In genomic region chr4:127957105-127957504, GRCh38 we compare ENCODE assay signal across 30 cellular contexts.
"Had no signal": no experiment of that assay in that cellular context is flagged by ENCODE, and none has a peak within 500 bp of the region (broad histone marks: within the 10 kb centered on the region; RNA-seq: fewer than 3 reads in every experiment).

No MANE protein-coding gene starts in this region.

- H3K4me1 ChIP-seq: ascending aorta, SJCRH30 had no signal

- H3K4me3 ChIP-seq: ascending aorta, cardiac muscle cell, SJCRH30, SK-N-MC had no signal

- FAIRE-seq: TTC549 had no signal

- H3K27ac Mint-ChIP-seq: activated CD4-positive, alpha-beta memory T cell treated with anti-CD3 and anti-CD28 coated beads, Interleukin-2, amount 10 ng/mL, durations not matched to agents 7 days and 5 days; activated CD4-positive, alpha-beta T cell treated with anti-CD3 and anti-CD28 coated beads for 36 hours; activated CD8-positive, alpha-beta memory T cell treated with anti-CD3 and anti-CD28 coated beads, Interleukin-2, amount 10 ng/mL, durations not matched to agents 7 days and 5 days; activated naive CD4-positive, alpha-beta T cell treated with anti-CD3 and anti-CD28 coated beads, Interleukin-2, amount 10 ng/mL, durations not matched to agents 7 days and 5 days; activated naive CD8-positive, alpha-beta T cell; activated naive CD8-positive, alpha-beta T cell treated with anti-CD3 and anti-CD28 coated beads, Interleukin-2, amount 50 U/mL, for 24 hours; T-helper 2 cell treated with Interferon-gamma antibody and Interleukin-4, amounts not matched to agents 5 μg/mL and 100 μg/mL, for 36 hours had no signal

- H3K9me3 ChIP-seq: ascending aorta, SJCRH30 had no signal

- H3K27me3 ChIP-seq: ascending aorta, cardiac muscle cell, SJCRH30 had no signal

- H3K4me3 Mint-ChIP-seq: activated CD4-positive, alpha-beta memory T cell treated with anti-CD3 and anti-CD28 coated beads, Interleukin-2, amount 10 ng/mL, durations not matched to agents 7 days and 5 days; activated CD4-positive, alpha-beta T cell treated with anti-CD3 and anti-CD28 coated beads for 36 hours; activated CD8-positive, alpha-beta memory T cell treated with anti-CD3 and anti-CD28 coated beads, Interleukin-2, amount 10 ng/mL, durations not matched to agents 7 days and 5 days; activated naive CD4-positive, alpha-beta T cell treated with anti-CD3 and anti-CD28 coated beads, Interleukin-2, amount 10 ng/mL, durations not matched to agents 7 days and 5 days; activated naive CD8-positive, alpha-beta T cell; activated naive CD8-positive, alpha-beta T cell treated with anti-CD3 and anti-CD28 coated beads, Interleukin-2, amount 50 U/mL, for 24 hours; T-helper 2 cell treated with Interferon-gamma antibody and Interleukin-4, amounts not matched to agents 5 μg/mL and 100 μg/mL, for 36 hours had no signal

- DNase-seq: activated CD4-positive, alpha-beta memory T cell treated with anti-CD3 and anti-CD28 coated beads, Interleukin-2, amount 10 ng/mL, durations not matched to agents 7 days and 5 days; activated CD4-positive, alpha-beta T cell treated with anti-CD3 and anti-CD28 coated beads for 36 hours; activated CD4-positive, alpha-beta T cell treated with anti-CD3 and anti-CD28 coated beads, Interleukin-2, amount 50 U/mL, for 1 hour; activated CD8-positive, alpha-beta memory T cell treated with anti-CD3 and anti-CD28 coated beads for 24 hours; activated CD8-positive, alpha-beta memory T cell treated with anti-CD3 and anti-CD28 coated beads, Interleukin-2, amount 10 ng/mL, durations not matched to agents 7 days and 5 days; activated CD8-positive, alpha-beta memory T cell treated with anti-CD3 and anti-CD28 coated beads, Interleukin-2, amount 50 U/mL, for 48 hours; activated effector memory CD4-positive, alpha-beta T cell treated with Interleukin-2 at 50 U/mL for 16 hours; activated naive CD4-positive, alpha-beta T cell treated with anti-CD3 and anti-CD28 coated beads, Interleukin-2, amount 10 ng/mL, durations not matched to agents 7 days and 5 days; activated naive CD8-positive, alpha-beta T cell treated with anti-CD3 and anti-CD28 coated beads, Interleukin-2, amount 50 U/mL, for 24 hours; activated T-cell treated with anti-CD3 and anti-CD28 coated beads, Interleukin-2, amount 50 U/mL, for 48 hours; amygdala; Karpas-422; KBM-7; NCI-H1105; NCI-H1417 treated with DMSO at 0.1 percent for 48 hours; NCI-H1694; NCI-H1930; NCI-H2081 treated with DMSO at 0.1 percent for 48 hours; NCI-H226; NCI-H524 treated with DMSO at 0.1 percent for 48 hours; SHP77; SJCRH30 had no signal

- H3K36me3 ChIP-seq: SJCRH30 had no signal

- ATAC-seq: activated CD4-positive, alpha-beta T cell treated with anti-CD3 and anti-CD28 coated beads for 36 hours; activated CD4-positive, CD25-positive, alpha-beta regulatory T cell treated with anti-CD3 and anti-CD28 coated beads, Interleukin-2, amount 50 U/mL, for 24 hours; activated CD8-positive, alpha-beta memory T cell treated with anti-CD3 and anti-CD28 coated beads, Interleukin-2, amount 10 ng/mL, durations not matched to agents 7 days and 5 days; activated naive CD8-positive, alpha-beta T cell treated with anti-CD3 and anti-CD28 coated beads, Interleukin-2, amount 50 U/mL, for 24 hours; Panc1 had no signal

- H3K27me3 Mint-ChIP-seq: activated CD4-positive, alpha-beta memory T cell treated with anti-CD3 and anti-CD28 coated beads, Interleukin-2, amount 10 ng/mL, durations not matched to agents 7 days and 5 days; activated CD4-positive, alpha-beta T cell treated with anti-CD3 and anti-CD28 coated beads for 36 hours; activated CD8-positive, alpha-beta memory T cell treated with anti-CD3 and anti-CD28 coated beads, Interleukin-2, amount 10 ng/mL, durations not matched to agents 7 days and 5 days; activated naive CD4-positive, alpha-beta T cell treated with anti-CD3 and anti-CD28 coated beads, Interleukin-2, amount 10 ng/mL, durations not matched to agents 7 days and 5 days; activated naive CD8-positive, alpha-beta T cell; activated naive CD8-positive, alpha-beta T cell treated with anti-CD3 and anti-CD28 coated beads, Interleukin-2, amount 50 U/mL, for 24 hours had no signal

- H3K9me3 Mint-ChIP-seq: activated CD4-positive, alpha-beta memory T cell treated with anti-CD3 and anti-CD28 coated beads, Interleukin-2, amount 10 ng/mL, durations not matched to agents 7 days and 5 days; activated naive CD4-positive, alpha-beta T cell treated with anti-CD3 and anti-CD28 coated beads, Interleukin-2, amount 10 ng/mL, durations not matched to agents 7 days and 5 days; activated naive CD8-positive, alpha-beta T cell treated with anti-CD3 and anti-CD28 coated beads, Interleukin-2, amount 50 U/mL, for 24 hours; T-helper 2 cell treated with Interferon-gamma antibody and Interleukin-4, amounts not matched to agents 5 μg/mL and 100 μg/mL, for 36 hours had no signal

- H3K27ac ChIP-seq: ascending aorta, cardiac muscle cell, SJCRH30, SK-N-MC had no signal
